Comparison of ENCODE assay signal across 1 cellular context in the genomic region with DNA sequence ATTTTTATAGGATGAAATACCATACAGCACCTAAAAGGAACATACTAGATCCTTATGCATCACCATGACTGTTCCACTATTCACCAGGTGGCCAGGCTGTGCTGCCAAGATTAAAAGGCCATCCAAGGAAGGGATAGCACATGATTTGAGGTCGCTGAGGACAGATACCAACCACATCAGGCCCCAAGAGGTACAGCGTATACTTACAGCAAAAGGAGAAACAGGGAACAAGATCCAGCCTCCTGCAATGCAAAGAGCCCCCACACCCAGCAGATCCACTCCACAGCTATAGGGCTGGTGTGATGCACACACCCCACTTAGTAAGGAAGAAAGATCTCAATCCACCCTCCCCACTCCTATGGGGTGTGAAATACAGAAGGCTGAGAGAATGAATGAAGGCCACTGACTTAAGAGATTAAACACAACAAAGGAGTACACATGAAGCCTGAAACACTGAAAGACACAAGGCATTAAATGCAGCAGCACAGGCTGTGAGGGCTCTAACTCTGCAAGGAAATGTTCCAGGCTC.
TF ChIP-seq lines count a peak whose summit lies in the region.

No MANE protein-coding gene starts in this region.

TF ChIP-seq in HEK293, 187 proteins besides CTCF, POLR2A, EP300 and RAD21 (continued from another document):
- TF ChIP-seq ZBTB11 (tag by site-specific recombination; conservative IDR thresholded peaks at IDR 0.05; ENCODE audit: low read depth) (no peak), ZNF157 (tag by site-specific recombination; IDR thresholded peaks at IDR 0.05) (no peak), ZBTB44 (tag by site-specific recombination; IDR thresholded peaks at IDR 0.05) (no peak)
